ENCODE assay signal across 24 cellular contexts in genomic region chr20:23074052-23074451, GRCh38. TPM values are rescaled to one million over a fixed set of nuclear protein-coding genes. Genes with fewer than 3 reads are reported as not detected.
DNase-seq lines count a peak whose midpoint lies in the region; ATAC-seq, FAIRE-seq and TF ChIP-seq lines count a peak whose summit lies in the region.
"Had no signal": no experiment of that assay in that cellular context is flagged by ENCODE, and none has a peak within 500 bp of the region (broad histone marks: within the 10 kb centered on the region; RNA-seq: fewer than 3 reads in every experiment).

No MANE protein-coding gene starts in this region.

- no peak overlapping the region for H2BK120ac ChIP-seq in neuronal stem cell (ENCODE audit: low read depth, low read length)

- H3K36me3 ChIP-seq in HCT116 (ENCODE audit: control insufficient read depth in 1 of 2, insufficient read depth in 2 of 2, low read length in 2 of 2) (no peaks in the 10 kb centered on the region; a peak in 1 of 4 replicates), PC-3 (ENCODE audit: low read depth, low read length) (no peaks in the 10 kb centered on the region), neuronal stem cell (replicated peaks in 1 of 2; ENCODE audit: control insufficient read depth in 2 of 2, insufficient read depth in 2 of 2, low read length in 2 of 2) (no peaks in the 10 kb centered on the region)
- H3K36me3 ChIP-seq: BE2C had no signal

- H2AFZ ChIP-seq in HCT116 (ENCODE audit: low read depth, low read length, poor library complexity, severe bottlenecking): no peak overlapping the region
- H2AFZ ChIP-seq in PC-3 (ENCODE audit: low read length): no peak overlapping the region
- H2AFZ ChIP-seq in neuronal stem cell (ENCODE audit: low read length): no peak overlapping the region
- H2AFZ ChIP-seq: GM23338 had no signal

- no peak overlapping the region for H3K4me3 ChIP-seq in HCT116 (replicated peaks in 1 of 2; ENCODE audit: low read depth in 1 of 2, low read length in 2 of 2)
- no peak overlapping the region for H3K4me3 ChIP-seq in PC-3 (ENCODE audit: low read length)
- H3K4me3 ChIP-seq in neuronal stem cell (ENCODE audit: low read length in 2 of 2): no peak overlapping the region
- H3K4me3 ChIP-seq: A549; BLaER1 treated with 17β-estradiol and CSF1 and Interleukin-3, amounts not matched to agents 10 nM and 100 nM; GM23338 had no signal

- H3K9ac ChIP-seq in HCT116 (ENCODE audit: low read length) (no peak overlapping the region), PC-3 (ENCODE audit: low read length) (no peak overlapping the region), neuronal stem cell (ENCODE audit: low read depth, low read length, poor library complexity) (no peak overlapping the region)
- H3K9ac ChIP-seq: BLaER1 treated with 17β-estradiol and CSF1 and Interleukin-3, amounts not matched to agents 10 nM and 100 nM had no signal

- no peak overlapping the region for H4K8ac ChIP-seq in neuronal stem cell (ENCODE audit: low read depth, low read length)

- no peaks in the 10 kb centered on the region for H3K79me1 ChIP-seq in neuronal stem cell (ENCODE audit: low read depth, low read length)

- 0 out of 2 replicates have a peak, but pooled peaks have one; percentile 2 for TF ChIP-seq CTCF in C4-2B (conservative IDR thresholded peaks at IDR 0.05)
- 0 out of 6 replicates have a peak, but pooled peaks of 1 of the 3 experiments have one; percentile 16 for TF ChIP-seq CTCF in HCT116 (IDR thresholded peaks at IDR 0.05 in 2 of 3, conservative IDR thresholded peaks at IDR 0.05 in 1 of 3; ENCODE audit: borderline replicate concordance in 1 of 3, insufficient read depth in 1 of 3, low read depth in 2 of 3, low read length in 2 of 3)
- peak; percentile 16; the same call in 1 of the 2 replicates for TF ChIP-seq CTCF in PC-3 (conservative IDR thresholded peaks at IDR 0.05; ENCODE audit: low read depth, low read length)

- no peak for FAIRE-seq in GM12892 (lab: Jason Lieb, UNC)
- FAIRE-seq: A549, G401.6, GM19239 had no signal

- POLR2A ChIA-PET in HCT116 (lab: Charles Lee) (interaction anchor here (1.0 kb wide), 1 partner anchor 276 kb away, joined by 3 read pairs; the partner anchor contains the start of gene NXT1), PC-3 (lab: Charles Lee; ENCODE audit: unreplicated experiment) (no interaction called here)

- H2BK5ac ChIP-seq in neuronal stem cell (ENCODE audit: low read length): no peak overlapping the region

- BruUV-seq in HCT116 (replicated peaks; lab: Mats Ljungman, UMichigan) (no TSS peak), PC-3 (replicated peaks; lab: Mats Ljungman, UMichigan) (no TSS peak)

- H4K20me1 ChIP-seq in HCT116 (ENCODE audit: insufficient read depth) (no peaks in the 10 kb centered on the region), PC-3 (ENCODE audit: low read length) (no peaks in the 10 kb centered on the region)

- H3K4me1 ChIP-seq in HCT116 (ENCODE audit: control insufficient read depth in 1 of 2, insufficient read depth in 2 of 2, low read length in 2 of 2) (no peaks in the 10 kb centered on the region), PC-3 (ENCODE audit: insufficient read depth, low read length) (no peaks in the 10 kb centered on the region), neuronal stem cell (ENCODE audit: control insufficient read depth in 2 of 2, insufficient read depth in 1 of 2, low read depth in 1 of 2, low read length in 2 of 2) (peaks cover 0 to 2% of the 10 kb centered on the region in 2 donors)
- H3K4me1 ChIP-seq: A549, BE2C had no signal

- H2BK15ac ChIP-seq in neuronal stem cell (ENCODE audit: low read length): no peak overlapping the region

- H3K14ac ChIP-seq in neuronal stem cell (ENCODE audit: low read length): no peak overlapping the region

- no peak for TF ChIP-seq POLR2A in HCT116 (IDR thresholded peaks at IDR 0.05; ENCODE audit: borderline replicate concordance, extremely low read depth, insufficient read depth, insufficient read length)
- TF ChIP-seq POLR2A in GM12892 (IDR thresholded peaks at IDR 0.05; ENCODE audit: low read depth, low read length): no peak

- H3K4me2 ChIP-seq in HCT116 (ENCODE audit: low read length) (no peak overlapping the region), PC-3 (ENCODE audit: low read length) (no peak overlapping the region), neuronal stem cell (ENCODE audit: insufficient read depth, low read length, poor library complexity, severe bottlenecking) (no peak overlapping the region)
- H3K4me2 ChIP-seq: A549; BLaER1 treated with 17β-estradiol and CSF1 and Interleukin-3, amounts not matched to agents 10 nM and 100 nM; GM23338 had no signal

- H3F3A ChIP-seq in PC-3 (ENCODE audit: low read length, unreplicated experiment): no peaks in the 10 kb centered on the region

- H3K18ac ChIP-seq in neuronal stem cell (ENCODE audit: low read length): no peak overlapping the region

- H3K27ac ChIP-seq in C4-2B (no peak overlapping the region), HCT116 (ENCODE audit: low read depth, low read length) (no peak overlapping the region), PC-3 (ENCODE audit: low read length) (no peak overlapping the region), neuronal stem cell (replicated peaks; ENCODE audit: low read length) (no peak overlapping the region)
- H3K27ac ChIP-seq: A549; BLaER1 treated with 17β-estradiol and CSF1 and Interleukin-3, amounts not matched to agents 10 nM and 100 nM had no signal

- H2AK5ac ChIP-seq in neuronal stem cell (ENCODE audit: low read depth, low read length): peak overlapping the region; percentile 14

- no CpG with 5 or more reads among the region's 3 CpGs for WGBS in neuronal stem cell (ENCODE audit: extremely low coverage in 2 of 2, insufficient read length in 2 of 2, insufficient replicate concordance in 1 of 2), 2 donors

- no peaks in the 10 kb centered on the region for H3K9me3 ChIP-seq in HCT116 (ENCODE audit: control insufficient read depth in 1 of 2, insufficient read depth in 1 of 2, low read depth in 1 of 2, low read length in 2 of 2)
- H3K9me3 ChIP-seq in PC-3 (ENCODE audit: low read length): no peaks in the 10 kb centered on the region
- no peaks in the 10 kb centered on the region for H3K9me3 ChIP-seq in neuronal stem cell (replicated peaks in 1 of 2; ENCODE audit: control insufficient read depth in 2 of 2, insufficient read depth in 1 of 2, low read depth in 1 of 2, low read length in 2 of 2)
- H3K9me3 ChIP-seq: A549; BE2C; BLaER1 treated with 17β-estradiol and CSF1 and Interleukin-3, amounts not matched to agents 10 nM and 100 nM had no signal

- no peak overlapping the region for H4K91ac ChIP-seq in neuronal stem cell (ENCODE audit: low read depth, low read length, poor library complexity)

- RAD21 ChIA-PET in HCT116 (lab: Charles Lee; ENCODE audit: low non-redundant PET in 1 of 2, low total read pairs in 2 of 2, uncharacterized antibody in 2 of 2, unreplicated experiment in 2 of 2): no interaction called here

- TF ChIP-seq RAD21 in HCT116 (IDR thresholded peaks at IDR 0.05; ENCODE audit: low read depth): no peak

- H3K27me3 ChIP-seq in HCT116 (ENCODE audit: insufficient read depth, low read length) (no peaks in the 10 kb centered on the region; the same call in 1 of the 2 replicates), PC-3 (ENCODE audit: low read length) (peaks cover 20% of the 10 kb centered on the region), neuronal stem cell (ENCODE audit: control insufficient read depth in 3 of 3, insufficient read depth in 3 of 3, low read depth in 1 of 3, low read length in 3 of 3) (no peaks in the 10 kb centered on the region)
- H3K27me3 ChIP-seq: BE2C; BLaER1 treated with 17β-estradiol and CSF1 and Interleukin-3, amounts not matched to agents 10 nM and 100 nM had no signal

- H3K79me2 ChIP-seq in HCT116 (ENCODE audit: insufficient read depth, low read length): no peaks in the 10 kb centered on the region
- H3K79me2 ChIP-seq in PC-3 (ENCODE audit: low read length): no peaks in the 10 kb centered on the region

- H2BK12ac ChIP-seq in neuronal stem cell (ENCODE audit: low read length): no peak overlapping the region

- intact Hi-C loops in HCT116 (cut with micrococcal nuclease): no loop called here
- intact Hi-C loops in PC-3 (cut with micrococcal nuclease): no loop called here

- ATAC-seq in HCT116 (peak; percentile 62), PC-3 (no peak)
- ATAC-seq: A549, GM23338 had no signal

- CTCF ChIA-PET in HCT116 (lab: Charles Lee): no interaction called here
- CTCF ChIA-PET in PC-3 (lab: Charles Lee): no interaction called here

- H3K23ac ChIP-seq in neuronal stem cell (ENCODE audit: low read depth, low read length, poor library complexity): no peak overlapping the region

- no peaks in the 10 kb centered on the region for H3K9me2 ChIP-seq in HCT116 (ENCODE audit: insufficient read depth)
- no peaks in the 10 kb centered on the region for H3K9me2 ChIP-seq in PC-3 (replicated peaks; ENCODE audit: low read length)

- no peak overlapping the region for H3K4ac ChIP-seq in neuronal stem cell (ENCODE audit: low read length)

- DNase-seq in HCT116 (ENCODE audit: low read depth, low spot score) (no peak), PC-3 (no peak), neuronal stem cell (ENCODE audit: low spot score) (no peak), ureter (ENCODE audit: low spot score) (no peak), GM12892 (ENCODE audit: insufficient read length) (no peak)
- DNase-seq in activated CD4-positive, CD25-positive, alpha-beta regulatory T cell (lab: John Stamatoyannopoulos, UW): no peak
- DNase-seq: 8988T; ACHN; AML-193; BE2C; Calu3; CD4-positive, alpha-beta memory T cell; COR-L47; DMS53; DMS79 treated with DMSO at 0.1 percent for 48 hours; H9; HFFc6 had no signal

TF ChIP-seq in HCT116, 20 proteins besides CTCF, POLR2A, EP300 and RAD21:
- TF ChIP-seq ZNF274 (IDR thresholded peaks at IDR 0.05; ENCODE audit: low read depth, low read length) (no peak), YY1 (IDR thresholded peaks at IDR 0.05; ENCODE audit: extremely low read depth, insufficient replicate concordance, low read depth, low read length) (no peak), TCF7L2 (IDR thresholded peaks at IDR 0.05; ENCODE audit: borderline replicate concordance, extremely low read depth, insufficient read depth, insufficient read length) (no peak)

RNA-seq across cellular contexts. Expression of gene CD93, which starts 12.1 kb away (rescaled TPM):
- total RNA-seq in HCT116 (2021; ENCODE audit: unreplicated experiment) (0.07 TPM), PC-3 (2014; rRNA removed) (not detected in 2 replicates), ureter (53.7 TPM)
- not detected in 2 replicates for polyA plus RNA-seq in HCT116 (2012)
- polyA plus RNA-seq in neuronal stem cell (2013, experiment 1 of 2): under 0.01 TPM
- 0.01 TPM for polyA plus RNA-seq in neuronal stem cell (2013, experiment 2 of 2)
- 1.1 TPM for polyA plus RNA-seq in GM12892 (2012; ENCODE audit: missing spikeins)
- total RNA-seq: Calu3, GM23338, H4, H9, HFFc6 had no signal
- polyA plus RNA-seq: A549 had no signal

RNA-seq across cellular contexts. Expression of gene THBD, which starts 24.6 kb away (rescaled TPM):
- total RNA-seq in HCT116 (2021; ENCODE audit: unreplicated experiment): 0.39 TPM
- 0.22 and 0.31 TPM in 2 replicates for polyA plus RNA-seq in HCT116 (2012)
- 3.1 and 4.5 TPM in 2 replicates for total RNA-seq in PC-3 (2014; rRNA removed)
- 0.06 TPM for polyA plus RNA-seq in neuronal stem cell (2013, experiment 1 of 2)
- polyA plus RNA-seq in neuronal stem cell (2013, experiment 2 of 2): 0.10 TPM
- total RNA-seq in ureter: 35.4 TPM
- not detected for polyA plus RNA-seq in GM12892 (2012; ENCODE audit: missing spikeins)
- total RNA-seq: Calu3 had no signal

RNA-seq across cellular contexts. Expression of gene SSTR4, which starts 38.9 kb away (rescaled TPM):
- total RNA-seq in HCT116 (2021; ENCODE audit: unreplicated experiment): not detected
- polyA plus RNA-seq in HCT116 (2012): not detected in 2 replicates
- not detected in 2 replicates for total RNA-seq in PC-3 (2014; rRNA removed)
- polyA plus RNA-seq in neuronal stem cell (2013, experiment 1 of 2): not detected
- not detected for polyA plus RNA-seq in neuronal stem cell (2013, experiment 2 of 2)
- not detected for total RNA-seq in ureter
- not detected for polyA plus RNA-seq in GM12892 (2012; ENCODE audit: missing spikeins)
- total RNA-seq: Calu3; CD4-positive, alpha-beta memory T cell; GM23338; H4; H9; HFFc6 had no signal
- polyA plus RNA-seq: CD4-positive, alpha-beta memory T cell; GM23338 had no signal

Comparison
In these comparisons a context has a peak if more than half of its experiments do, and no peak if none do; other contexts are left out.
1. RNA of gene CD93, which starts 12.1 kb away (total RNA-seq): 53.7 TPM in ureter (single experiment); 0.07 TPM in HCT116 (single experiment) and not detected in PC-3; every median in the first group is over 10 times any median in the second.